8 cellular contexts compared by ENCODE assay signal in the genomic region with DNA sequence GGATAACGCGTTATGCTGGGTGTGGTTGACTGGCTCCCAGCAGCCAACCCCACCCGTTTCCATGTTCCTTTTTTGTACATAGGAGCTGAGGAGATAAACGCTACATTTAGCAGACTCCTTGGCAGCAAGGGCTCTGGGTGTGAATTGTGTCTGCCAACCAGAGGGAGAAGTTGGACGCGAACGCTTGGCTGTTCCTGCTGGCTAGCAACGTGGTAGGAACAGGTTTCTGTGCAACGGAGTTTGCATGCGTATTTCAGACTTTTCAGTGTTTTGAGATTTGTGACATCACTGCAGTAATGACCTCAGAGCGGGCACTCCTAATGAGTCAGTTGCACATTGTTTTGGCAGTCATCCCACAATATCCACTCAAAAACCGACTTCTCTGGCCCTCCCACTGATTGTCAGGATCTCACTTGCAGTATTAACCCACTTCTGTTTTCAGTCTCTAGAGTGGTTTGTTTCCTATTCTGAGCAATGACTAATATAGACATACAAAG.
A peak's percentile ranks its signal among the peaks of the same experiment; 100 is the strongest.
DNase-seq lines count a peak whose midpoint lies in the region; ATAC-seq and TF ChIP-seq lines count a peak whose summit lies in the region.

No MANE protein-coding gene starts in this region.

- H3K4me2 ChIP-seq in mammary epithelial cell (ENCODE audit: insufficient read depth, low read depth, low read length) = no peak overlapping the region
- H3K4me2 ChIP-seq in skeletal muscle satellite cell (ENCODE audit: low read length) = peak overlapping the region; percentile 67

- ATAC-seq in GM19397 (IDR thresholded peaks at IDR 0.05; ENCODE audit: unreplicated experiment) (peak; percentile 52), HG03558 (IDR thresholded peaks at IDR 0.05; ENCODE audit: extremely low read depth, unreplicated experiment) (peak; percentile 42)

- CTCF ChIA-PET in Calu3 (lab: Charles Lee) = interaction anchor here (0.5 to 1.5 kb wide), 5 partner anchors 9 to 331 kb away, joined by 3 to 14 read pairs (median 7); no protein-coding TSS in a partner anchor
- CTCF ChIA-PET in mammary epithelial cell (lab: Charles Lee; ENCODE audit: low non-redundant PET) = no interaction called here

- no peak overlapping the region for H3K4me3 ChIP-seq in mammary epithelial cell (replicated peaks in 1 of 3; ENCODE audit: insufficient read depth in 1 of 3, low read depth in 2 of 3, low read length in 3 of 3)
- peak overlapping the region; percentile 36 for H3K4me3 ChIP-seq in skeletal muscle satellite cell (ENCODE audit: low read length)

- no peaks in the 10 kb centered on the region for H3K4me1 ChIP-seq in mammary epithelial cell (ENCODE audit: insufficient read depth, low read length)
- H3K4me1 ChIP-seq in skeletal muscle satellite cell (ENCODE audit: control insufficient read depth, insufficient read depth, low read length) = peaks cover 19% of the 10 kb centered on the region

- TF ChIP-seq CTCF in Calu3 (IDR thresholded peaks at IDR 0.05; ENCODE audit: unreplicated experiment) (no peak), mammary epithelial cell (conservative IDR thresholded peaks at IDR 0.05 in 1 of 2, IDR thresholded peaks at IDR 0.05 in 1 of 2; ENCODE audit: extremely low read depth in 1 of 2, insufficient read depth in 1 of 2, low read depth in 1 of 2, low read length in 2 of 2) (no peak)

- H3K36me3 Mint-ChIP-seq in Calu3 (ENCODE audit: insufficient read depth, unreplicated experiment) = no peaks in the 10 kb centered on the region

- H3K27me3 Mint-ChIP-seq in Calu3 (ENCODE audit: unreplicated experiment) = no peaks in the 10 kb centered on the region

- dilution Hi-C loops in mammary epithelial cell (cut with HindIII; ENCODE audit: low sequenced_read_pairs) = no loop called here

- H3K4me1 Mint-ChIP-seq in Calu3 (ENCODE audit: low read depth, unreplicated experiment) = peaks cover 8% of the 10 kb centered on the region

- WGBS in mammary epithelial cell (ENCODE audit: low coverage, missing lambda C conversion rate) = 78% methylated on average over 12 of the region's 12 CpGs

- intact Hi-C loops in Calu3 (cut with micrococcal nuclease; ENCODE audit: unreplicated experiment) (loop anchor here (1.0 to 2.0 kb wide), 3 partner anchors 103 to 330 kb away; no protein-coding TSS in a partner anchor), mammary epithelial cell (cut with micrococcal nuclease) (loop anchor here (1.0 to 10.0 kb wide), 4 partner anchors 103 to 648 kb away; partner anchors contain the start of genes CDC73 and RGS2)

- H3K9me3 ChIP-seq in mammary epithelial cell (replicated peaks; ENCODE audit: insufficient read depth, low read length) = no peaks in the 10 kb centered on the region
- H3K9me3 ChIP-seq in skeletal muscle satellite cell (replicated peaks; ENCODE audit: low read length) = no peaks in the 10 kb centered on the region

- H3K36me3 ChIP-seq in mammary epithelial cell (ENCODE audit: insufficient read depth, low read length) = no peaks in the 10 kb centered on the region
- no peaks in the 10 kb centered on the region for H3K36me3 ChIP-seq in skeletal muscle satellite cell (ENCODE audit: insufficient read depth, low read length)

- H4K20me1 ChIP-seq in mammary epithelial cell (ENCODE audit: insufficient read depth, low read length) = no peaks in the 10 kb centered on the region

- no peaks in the 10 kb centered on the region for H3K79me2 ChIP-seq in mammary epithelial cell (ENCODE audit: insufficient read depth, low read length)

- H2AFZ ChIP-seq in mammary epithelial cell (ENCODE audit: low read depth, low read length) = no peak overlapping the region

- H3K27ac ChIP-seq in mammary epithelial cell (ENCODE audit: insufficient read depth, low read depth, low read length) = no peak overlapping the region

- H3K9ac ChIP-seq in mammary epithelial cell (ENCODE audit: insufficient read depth, low read length) = no peak overlapping the region
- H3K9ac ChIP-seq in skeletal muscle satellite cell (ENCODE audit: low read depth, low read length) = no peak overlapping the region

- peak overlapping the region; percentile 16 for H3K27ac Mint-ChIP-seq in Calu3 (ENCODE audit: unreplicated experiment)

- DNase-seq in Calu3 = peak; percentile 43
- DNase-seq in mammary epithelial cell = peak; percentile 3
- DNase-seq in NCI-H526 treated with DMSO at 0.1 percent for 48 hours (lab: John Stamatoyannopoulos, UW) = no peak
- DNase-seq in SKM-1 treated with dmso at 0.1 percent for 144 hours (lab: John Stamatoyannopoulos, UW; ENCODE audit: unreplicated experiment) = no peak
- DNase-seq in HuH-7.5 (ENCODE audit: low spot score) = no peak

- no peaks in the 10 kb centered on the region for H3K9me3 Mint-ChIP-seq in Calu3 (ENCODE audit: low read depth, unreplicated experiment)

- H3K4me3 Mint-ChIP-seq in Calu3 (ENCODE audit: low read depth, unreplicated experiment) = peak overlapping the region; percentile 17

- H3K27me3 ChIP-seq in mammary epithelial cell (ENCODE audit: insufficient read depth, low read length) (peaks cover 3% of the 10 kb centered on the region), skeletal muscle satellite cell (ENCODE audit: control insufficient read depth, insufficient read depth, low read length) (peaks cover 5% of the 10 kb centered on the region)

- BruUV-seq in Calu3 (replicated peaks; lab: Mats Ljungman, UMichigan) (no TSS peak), mammary epithelial cell (replicated peaks; lab: Mats Ljungman, UMichigan) (no TSS peak)

- in situ Hi-C loops in mammary epithelial cell (cut with MboI; ENCODE audit: low sequenced_read_pairs in 2 of 2) = loop anchor here (5.0 to 25.0 kb wide), 3 partner anchors 108 to 560 kb away; no protein-coding TSS in a partner anchor

Comparison
In these comparisons a context has a peak if more than half of its experiments do, and no peak if none do; other contexts are left out.
1. DNase-seq: peak in Calu3 (single experiment) and mammary epithelial cell (single experiment); none in NCI-H526 treated with DMSO at 0.1 percent for 48 hours (single experiment), SKM-1 treated with dmso at 0.1 percent for 144 hours (single experiment) and HuH-7.5 (single experiment).